In genomic region chr20:58433759-58434158, GRCh38 we compare ENCODE assay signal across 10 cellular contexts. TPM values are rescaled to one million over a fixed set of nuclear protein-coding genes. Genes with fewer than 3 reads are reported as not detected.
DNase-seq lines count a peak whose midpoint lies in the region; ATAC-seq and TF ChIP-seq lines count a peak whose summit lies in the region.
"Had no signal": no experiment of that assay in that cellular context is flagged by ENCODE, and none has a peak within 500 bp of the region (broad histone marks: within the 10 kb centered on the region; RNA-seq: fewer than 3 reads in every experiment).

No MANE protein-coding gene starts in this region.

- H3K9me3 Mint-ChIP-seq in endothelial cell (ENCODE audit: unreplicated experiment): no peaks in the 10 kb centered on the region

- no peak for ATAC-seq in GM18909 (IDR thresholded peaks at IDR 0.05; ENCODE audit: poor library complexity, unreplicated experiment)
- ATAC-seq: Panc1 had no signal

- TF ChIP-seq CTCF in fibroblast of the aortic adventitia (IDR thresholded peaks at IDR 0.05; ENCODE audit: insufficient read depth, low read length) (no peak), endothelial cell (IDR thresholded peaks at IDR 0.05; ENCODE audit: unreplicated experiment) (no peak)

- no peak overlapping the region for H3K4me3 ChIP-seq in fibroblast of the aortic adventitia (ENCODE audit: low read depth, low read length)
- H3K4me3 ChIP-seq in skeletal muscle cell (ENCODE audit: low read depth, low read length): no peak overlapping the region

- no peaks in the 10 kb centered on the region for H3K4me1 Mint-ChIP-seq in endothelial cell (ENCODE audit: unreplicated experiment)

- H3K27me3 Mint-ChIP-seq in endothelial cell (ENCODE audit: unreplicated experiment): peaks cover 2% of the 10 kb centered on the region

- no peak overlapping the region for H3K27ac Mint-ChIP-seq in endothelial cell (ENCODE audit: unreplicated experiment)

- DNase-seq in GM03348 (ENCODE audit: low spot score): peak; percentile 73
- DNase-seq in RKO (ENCODE audit: low spot score): peak; percentile 55
- DNase-seq in fibroblast of the aortic adventitia (ENCODE audit: low read depth): peak; percentile 74
- DNase-seq in skeletal muscle cell (ENCODE audit: low read depth): peak; percentile 57
- no peak for DNase-seq in endothelial cell (ENCODE audit: low spot score)
- no peak for DNase-seq in AML-193 (lab: John Stamatoyannopoulos, UW)
- DNase-seq: activated CD4-positive, alpha-beta T cell treated with anti-CD3 and anti-CD28 coated beads for 48 hours; aorta had no signal

- no peak overlapping the region for H3K4me3 Mint-ChIP-seq in endothelial cell (ENCODE audit: unreplicated experiment)

- H3K36me3 Mint-ChIP-seq in endothelial cell (ENCODE audit: low read depth, unreplicated experiment): peaks cover 5% of the 10 kb centered on the region

RNA-seq across cellular contexts. Expression of gene VAPB, which starts 44.7 kb away (rescaled TPM):
- total RNA-seq in fibroblast of the aortic adventitia (ENCODE audit: low replicate concordance) (16.0 and 17.2 TPM in 2 replicates), endothelial cell (ENCODE audit: unreplicated experiment) (55.5 TPM)

Comparison
In these comparisons a context has a peak if more than half of its experiments do, and no peak if none do; other contexts are left out.
1. DNase-seq: peak in GM03348 (single experiment), RKO (single experiment), fibroblast of the aortic adventitia (single experiment) and skeletal muscle cell (single experiment); none in endothelial cell (single experiment) and AML-193 (0 of 2).